In the genomic region with DNA sequence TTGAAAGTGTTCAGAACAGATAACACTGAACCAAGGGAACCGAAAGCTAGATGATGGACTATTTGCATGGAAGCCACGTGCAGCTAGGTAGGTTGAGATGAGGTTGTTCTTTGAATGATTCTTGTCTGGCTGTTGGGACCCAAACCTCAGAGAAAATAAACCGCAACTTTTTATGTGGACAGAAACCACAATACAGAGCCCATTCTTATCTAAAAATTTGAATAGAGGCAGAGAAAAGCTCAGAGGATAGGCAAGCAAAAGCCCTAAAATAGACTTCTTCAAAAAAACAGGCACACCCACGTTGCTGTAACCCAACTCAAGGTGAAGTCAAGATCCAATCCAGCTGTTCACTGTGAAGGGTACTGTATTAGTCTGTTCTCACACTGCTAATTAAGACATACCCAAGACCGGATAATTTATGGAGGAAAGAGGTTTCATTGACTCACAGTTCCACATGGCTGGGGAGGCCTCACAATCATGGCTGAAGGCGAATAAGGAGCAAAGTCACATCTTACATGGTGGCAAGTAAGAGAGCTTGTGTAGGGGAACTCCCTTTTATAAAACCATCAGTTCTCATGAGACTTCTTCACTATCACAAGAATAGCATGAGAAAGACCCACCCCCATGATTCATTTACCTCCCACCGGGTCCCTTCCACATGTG, we compare ENCODE assay signal across 17 cellular contexts.
A peak's percentile ranks its signal among the peaks of the same experiment; 100 is the strongest.
DNase-seq lines count a peak whose midpoint lies in the region; ATAC-seq and TF ChIP-seq lines count a peak whose summit lies in the region.
"Had no signal": no experiment of that assay in that cellular context is flagged by ENCODE, and none has a peak within 500 bp of the region (broad histone marks: within the 10 kb centered on the region; RNA-seq: fewer than 3 reads in every experiment).

No MANE protein-coding gene starts in this region.

- H3K4me3 ChIP-seq in dorsolateral prefrontal cortex = no peak overlapping the region
- H3K4me3 ChIP-seq: BLaER1, cardiac muscle cell, gastrocnemius medialis had no signal

- no peak for TF ChIP-seq CTCF in dorsolateral prefrontal cortex (IDR thresholded peaks at IDR 0.05 in 54 of 56, conservative IDR thresholded peaks at IDR 0.05 in 2 of 56; ENCODE audit: low read depth in 1 of 56, partially characterized antibody in 56 of 56)

- intact Hi-C loops in dorsolateral prefrontal cortex (cut with DNase I) = no loop called here

- H3K27me3 ChIP-seq in dorsolateral prefrontal cortex = no peaks in the 10 kb centered on the region
- H3K27me3 ChIP-seq: BLaER1, cardiac muscle cell, gastrocnemius medialis had no signal

- peak; percentile 77 for ATAC-seq in GM18861 (IDR thresholded peaks at IDR 0.05; ENCODE audit: unreplicated experiment)
- peak; percentile 70 for ATAC-seq in GM21723 (IDR thresholded peaks at IDR 0.05; ENCODE audit: unreplicated experiment)
- peak; percentile 78 for ATAC-seq in HG03442 (IDR thresholded peaks at IDR 0.05; ENCODE audit: unreplicated experiment)
- no peak for ATAC-seq in left lobe of liver
- ATAC-seq in HG02840 (IDR thresholded peaks at IDR 0.05; ENCODE audit: low FRiP score, unreplicated experiment) = no peak
- ATAC-seq: gastrocnemius medialis had no signal

- DNase-seq in dorsolateral prefrontal cortex (no peak), NCI-H2227 treated with DMSO at 0.1 percent for 48 hours (lab: John Stamatoyannopoulos, UW) (no peak), NCI-H524 treated with DMSO at 0.1 percent for 48 hours (lab: John Stamatoyannopoulos, UW) (no peak), left lobe of liver (ENCODE audit: low spot score) (no peak)
- DNase-seq: activated naive CD8-positive, alpha-beta T cell treated with anti-CD3 and anti-CD28 coated beads, Interleukin-2, amount 10 ng/mL, durations not matched to agents 7 days and 5 days; activated T-cell treated with anti-CD3 and anti-CD28 coated beads, Interleukin-2, amount 50 U/mL, for 1 hour; gastrocnemius medialis; IMR-90; NCI-H1417 treated with DMSO at 0.1 percent for 48 hours; NCI-H446 treated with DMSO at 0.1 percent for 48 hours; stimulated activated naive CD4-positive, alpha-beta T cell treated with Interleukin-2 at 50 U/mL for 16 hours had no signal

- H3K27ac ChIP-seq in dorsolateral prefrontal cortex = peak overlapping the region in 43 of 59 donors; percentile 3 to 85 (median 58)
- H3K27ac ChIP-seq: BLaER1, cardiac muscle cell, gastrocnemius medialis had no signal

Comparison
In these comparisons a context has a peak if more than half of its experiments do, and no peak if none do; other contexts are left out.
1. ATAC-seq: peak in GM18861 (single experiment), GM21723 (single experiment) and HG03442 (single experiment); none in left lobe of liver (single experiment) and HG02840 (single experiment).